ENCODE assay signal across 7 cellular contexts in the genomic region with DNA sequence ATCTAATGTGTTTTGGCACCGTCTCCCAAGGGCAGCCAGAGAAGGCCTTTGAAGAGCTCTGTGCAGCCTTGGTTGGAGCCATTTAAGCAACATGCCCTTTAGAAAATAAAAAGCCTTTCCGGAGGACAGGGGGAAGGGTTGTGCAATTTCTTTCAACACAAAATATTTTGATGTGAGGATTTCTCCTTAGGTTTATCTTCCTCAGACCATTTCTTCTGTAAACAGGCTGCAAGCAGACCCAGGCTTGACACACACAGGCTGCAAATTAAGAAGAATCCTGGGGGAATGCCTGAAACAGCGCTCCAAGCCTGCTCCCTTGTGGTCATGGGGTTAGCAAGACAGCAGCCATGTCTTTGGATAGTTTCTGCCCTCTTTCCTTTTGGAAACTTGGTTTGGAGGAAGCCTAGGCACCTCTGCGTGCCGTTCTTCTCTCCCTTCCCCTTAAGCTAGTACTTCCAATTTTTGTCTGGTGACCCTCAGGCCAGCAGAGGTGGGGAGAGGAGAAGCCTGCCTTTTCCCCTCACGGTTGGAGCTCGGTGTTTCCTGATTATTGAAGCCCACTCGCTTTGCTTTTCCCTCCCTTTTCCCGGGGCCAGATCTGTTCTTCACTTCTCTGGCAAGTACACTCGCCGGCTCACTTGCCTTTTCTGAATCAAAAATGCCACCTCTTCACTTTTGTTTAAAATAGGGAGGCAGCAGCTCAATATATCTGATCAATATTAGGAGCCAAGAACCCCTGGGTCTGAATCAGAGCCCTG. TPM values are rescaled to one million over a fixed set of nuclear protein-coding genes. Genes with fewer than 3 reads are reported as not detected.
A peak's percentile ranks its signal among the peaks of the same experiment; 100 is the strongest.
DNase-seq lines count a peak whose midpoint lies in the region; ATAC-seq and TF ChIP-seq lines count a peak whose summit lies in the region.

No MANE protein-coding gene starts in this region.

- TF ChIP-seq POLR2A in IMR-90 (IDR thresholded peaks at IDR 0.05; ENCODE audit: low read depth, low read length): peak; percentile 61; the same call in 1 of the 2 replicates
- TF ChIP-seq POLR2A in stomach (IDR thresholded peaks at IDR 0.05): no peak

- H2AK9ac ChIP-seq in IMR-90 (replicated peaks; ENCODE audit: low read depth, low read length, poor library complexity): peak overlapping the region; percentile 8

- peak overlapping the region; percentile 90 for H3K56ac ChIP-seq in IMR-90 (ENCODE audit: extremely low read depth, insufficient read depth, low read length)

- H4K91ac ChIP-seq in IMR-90 (ENCODE audit: insufficient read depth, low read depth, low read length): peak overlapping the region; percentile 99

- H3K9me3 ChIP-seq in IMR-90 (ENCODE audit: control insufficient read depth, insufficient read depth, low read length) (no peaks in the 10 kb centered on the region), stomach (no peaks in the 10 kb centered on the region)
- no peaks in the 10 kb centered on the region for H3K9me3 ChIP-seq in CD4-positive, alpha-beta memory T cell (ENCODE audit: control insufficient read depth in 1 of 2, low read length in 2 of 2)

- peak overlapping the region; percentile 32; the same call in 1 of the 2 replicates for H3K4me2 ChIP-seq in IMR-90 (ENCODE audit: low read depth, low read length)

- in situ Hi-C loops in IMR-90 (cut with MboI; ENCODE audit: low sequenced_read_pairs): loop anchor here (5.0 to 10.0 kb wide), 2 partner anchors 168 to 310 kb away; no protein-coding TSS in a partner anchor

- H2BK15ac ChIP-seq in IMR-90 (ENCODE audit: low read depth, low read length): peak overlapping the region; percentile 90; the same call in 2 of the 3 replicates

- peak overlapping the region; percentile 97 for H3K14ac ChIP-seq in IMR-90 (replicated peaks; ENCODE audit: low read depth, low read length)

- BruUV-seq in IMR-90 (replicated peaks; lab: Mats Ljungman, UMichigan): no TSS peak

- peak overlapping the region; percentile 92 for H2AFZ ChIP-seq in IMR-90 (replicated peaks; ENCODE audit: low read length, poor library complexity)

- H3K27ac ChIP-seq in IMR-90 (ENCODE audit: insufficient read depth, low read length): peak overlapping the region; percentile 91
- H3K27ac ChIP-seq in stomach: peak overlapping the region; percentile 19 to 79 (median 69)
- no peak overlapping the region for H3K27ac ChIP-seq in CD4-positive, alpha-beta memory T cell (ENCODE audit: low read depth, low read length)

- no peaks in the 10 kb centered on the region for H4K20me1 ChIP-seq in IMR-90 (ENCODE audit: insufficient read depth, low read length)

- H3K27me3 Mint-ChIP-seq in CD4-positive, alpha-beta memory T cell: no peaks in the 10 kb centered on the region

- peaks cover 0 to 4% (median under 1%) of the 10 kb centered on the region in 4 donors for H3K4me1 Mint-ChIP-seq in CD4-positive, alpha-beta memory T cell

- H3K36me3 Mint-ChIP-seq in CD4-positive, alpha-beta memory T cell: no peaks in the 10 kb centered on the region

- H2BK120ac ChIP-seq in IMR-90 (ENCODE audit: low read depth, low read length): peak overlapping the region; percentile 99

- H2AK5ac ChIP-seq in IMR-90 (ENCODE audit: low read depth, low read length): peak overlapping the region; percentile 93

- DNase-seq in IMR-90 (peak; percentile 92), SW480 (ENCODE audit: low spot score) (peak; percentile 1), hepatic stellate cell (ENCODE audit: low spot score) (peak; percentile 37), stomach (no peak)
- DNase-seq in CD4-positive, alpha-beta memory T cell: no peak

- no peaks in the 10 kb centered on the region for H3K79me1 ChIP-seq in IMR-90 (ENCODE audit: low read depth in 1 of 2, low read length in 2 of 2)

- peak overlapping the region; percentile 87 to 98 for H4K8ac ChIP-seq in IMR-90 (ENCODE audit: low read depth in 2 of 2, low read length in 2 of 2)

- TF ChIP-seq CTCF in IMR-90 (conservative IDR thresholded peaks at IDR 0.05; ENCODE audit: low read depth, low read length) (peak; percentile 79), stomach (IDR thresholded peaks at IDR 0.05) (peak in 1 of 7 experiments; percentile 11)

- no peak overlapping the region for H3K4me3 ChIP-seq in IMR-90 (ENCODE audit: insufficient read depth, low read depth, low read length)
- H3K4me3 ChIP-seq in stomach: no peak overlapping the region
- no peak overlapping the region for H3K4me3 ChIP-seq in CD4-positive, alpha-beta memory T cell (ENCODE audit: low read length in 2 of 2)

- peak overlapping the region; percentile 91 for H3K23ac ChIP-seq in IMR-90 (ENCODE audit: low read depth, low read length)

- no peak overlapping the region for H3K4me3 Mint-ChIP-seq in CD4-positive, alpha-beta memory T cell

- dilution Hi-C loops in IMR-90 (cut with HindIII; ENCODE audit: low sequenced_read_pairs, unreplicated experiment): no loop called here

- peak; percentile 89 for TF ChIP-seq RAD21 in IMR-90 (IDR thresholded peaks at IDR 0.05; ENCODE audit: low read length)

- WGBS in IMR-90 (ENCODE audit: extremely low coverage in 2 of 2, insufficient read length in 1 of 2), 2 experiments: no CpG with 5 or more reads among the region's 11 CpGs
- 77 to 84% (median 83%) methylated on average over 11 of the region's 11 CpGs for WGBS in stomach, 5 donors

- no peaks in the 10 kb centered on the region for H3K27me3 ChIP-seq in IMR-90 (ENCODE audit: control insufficient read depth, insufficient read depth, low read length)
- H3K27me3 ChIP-seq in stomach: no peaks in the 10 kb centered on the region
- H3K27me3 ChIP-seq in CD4-positive, alpha-beta memory T cell (ENCODE audit: insufficient read depth, low read length): no peaks in the 10 kb centered on the region

- no peaks in the 10 kb centered on the region; the same call in 1 of the 2 replicates for H3K9me1 ChIP-seq in IMR-90 (ENCODE audit: insufficient read depth, low read length)

- H3K4ac ChIP-seq in IMR-90 (ENCODE audit: low read depth, low read length): peak overlapping the region; percentile 97

- intact Hi-C loops in IMR-90 (cut with micrococcal nuclease): loop anchor here (1.0 to 5.0 kb wide), 5 partner anchors 35 to 318 kb away; no protein-coding TSS in a partner anchor
- intact Hi-C loops in stomach (cut with DNase I; ENCODE audit: low total_unique reads): no loop called here
- intact Hi-C loops in CD4-positive, alpha-beta memory T cell (cut with micrococcal nuclease): no loop called here

- no peak for TF ChIP-seq EP300 in stomach (IDR thresholded peaks at IDR 0.05)

- CTCF ChIA-PET in IMR-90 (lab: Yijun Ruan, JAX): interaction anchor here (0.5 to 2.4 kb wide), 13 partner anchors 70 to 225 kb away, joined by 3 to 12 read pairs (median 3); no protein-coding TSS in a partner anchor
- CTCF ChIA-PET in CD4-positive, alpha-beta memory T cell (lab: Charles Lee; ENCODE audit: partially characterized antibody): no interaction called here

- peak overlapping the region; percentile 98 for H3K18ac ChIP-seq in IMR-90 (ENCODE audit: low read depth, low read length)

- H2BK5ac ChIP-seq in IMR-90 (ENCODE audit: low read depth, low read length, poor library complexity, severe bottlenecking): peak overlapping the region; percentile 98

- H4K5ac ChIP-seq in IMR-90 (ENCODE audit: low read depth, low read length): peak overlapping the region; percentile 99

- H3K36me3 ChIP-seq in IMR-90 (ENCODE audit: control insufficient read depth, insufficient read depth, low read length) (no peaks in the 10 kb centered on the region), stomach (no peaks in the 10 kb centered on the region)
- no peaks in the 10 kb centered on the region for H3K36me3 ChIP-seq in CD4-positive, alpha-beta memory T cell (ENCODE audit: insufficient read depth, low read length)

- POLR2A ChIA-PET in IMR-90 (lab: Charles Lee; ENCODE audit: unreplicated experiment): no interaction called here
- POLR2A ChIA-PET in CD4-positive, alpha-beta memory T cell (lab: Charles Lee; ENCODE audit: partially characterized antibody): no interaction called here

- peak overlapping the region; percentile 99 for H2BK20ac ChIP-seq in IMR-90 (ENCODE audit: low read depth, low read length)

- H3K27ac Mint-ChIP-seq in CD4-positive, alpha-beta memory T cell: no peak overlapping the region

- H3K4me1 ChIP-seq in IMR-90 (ENCODE audit: control insufficient read depth, insufficient read depth, low read length): peaks cover 18% of the 10 kb centered on the region
- H3K4me1 ChIP-seq in stomach: peaks cover 3 to 27% (median 17%) of the 10 kb centered on the region in 4 donors
- H3K4me1 ChIP-seq in CD4-positive, alpha-beta memory T cell (ENCODE audit: insufficient read depth, low read length): no peaks in the 10 kb centered on the region

- ATAC-seq in IMR-90 (ENCODE audit: low read depth) (peak; percentile 87), HG03442 (IDR thresholded peaks at IDR 0.05; ENCODE audit: unreplicated experiment) (no peak), HG03039 (IDR thresholded peaks at IDR 0.05; ENCODE audit: unreplicated experiment) (no peak)

- peaks cover 0 to 6% (median 2%) of the 10 kb centered on the region in 8 donors for H3K9me3 Mint-ChIP-seq in CD4-positive, alpha-beta memory T cell

- peak overlapping the region; percentile 76 for H3K9ac ChIP-seq in IMR-90 (ENCODE audit: low read depth, low read length)

TF ChIP-seq in IMR-90, 13 proteins besides CTCF, POLR2A, EP300 and RAD21:
- TF ChIP-seq NFE2L2 (IDR thresholded peaks at IDR 0.05; ENCODE audit: low read depth, low read length) (no peak), CEBPB (IDR thresholded peaks at IDR 0.05; ENCODE audit: low read depth, low read length) (peak; percentile 94), SMC3 (IDR thresholded peaks at IDR 0.05; ENCODE audit: low read depth, low read length) (peak; percentile 85), BHLHE40 (IDR thresholded peaks at IDR 0.05; ENCODE audit: low read depth, low read length) (no peak)
TF ChIP-seq in IMR-90: peak in this region for 2.

RNA-seq across cellular contexts. Expression of a gene that starts 39.6 kb away (rescaled TPM):
- total RNA-seq in IMR-90 (2012; rRNA removed) (not detected in 2 replicates), stomach (not detected)
- polyA plus RNA-seq in IMR-90 (2012; rRNA removed) (not detected in 2 replicates), stomach (not detected)
- not detected in 2 replicates for polyA plus RNA-seq in IMR-90 (2012; cell fraction: cytosol; rRNA removed)
- not detected in 2 replicates for polyA plus RNA-seq in IMR-90 (2012; cell fraction: nucleus; rRNA removed; ENCODE audit: low replicate concordance)
- not detected for total RNA-seq in CD4-positive, alpha-beta memory T cell
- not detected for polyA plus RNA-seq in CD4-positive, alpha-beta memory T cell

Comparison
In these comparisons a context has a peak if more than half of its experiments do, and no peak if none do; other contexts are left out.
1. DNase-seq: peak in IMR-90 (single experiment), SW480 (single experiment) and hepatic stellate cell (single experiment); none in stomach (single experiment) and CD4-positive, alpha-beta memory T cell (0 of 5).